35 cellular contexts compared by ENCODE assay signal in the genomic region with DNA sequence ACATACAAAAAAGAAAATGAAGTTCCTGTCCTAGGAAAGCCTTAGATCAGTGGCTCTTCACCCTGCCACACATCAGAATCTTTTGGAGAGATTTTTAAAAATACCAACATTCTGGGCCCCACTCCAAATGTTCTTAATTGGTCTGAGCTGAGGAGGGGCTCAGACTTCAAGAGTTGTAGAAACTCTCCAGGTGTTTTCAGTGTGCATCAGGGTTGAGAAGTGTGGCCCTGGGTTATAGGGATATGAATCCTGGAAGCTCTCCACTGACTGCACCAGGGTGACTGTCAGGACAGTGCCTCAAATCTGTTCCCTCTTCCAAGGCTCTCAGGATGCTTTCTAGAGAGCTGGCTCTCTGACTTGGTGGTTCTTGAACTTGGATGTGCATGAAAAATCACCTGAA. TPM values are rescaled to one million over a fixed set of nuclear protein-coding genes. Genes with fewer than 3 reads are reported as not detected.
"Had no signal": no experiment of that assay in that cellular context is flagged by ENCODE, and none has a peak within 500 bp of the region (broad histone marks: within the 10 kb centered on the region; RNA-seq: fewer than 3 reads in every experiment).

No MANE protein-coding gene starts in this region.

- H3K27me3 Mint-ChIP-seq: activated CD4-positive, alpha-beta T cell treated with anti-CD3 and anti-CD28 coated beads, Interleukin-2, amount 10 ng/mL, durations not matched to agents 24 days and 14 days; activated CD8-positive, alpha-beta T cell treated with anti-CD3 and anti-CD28 coated beads for 36 hours; activated naive CD4-positive, alpha-beta T cell treated with anti-CD3 and anti-CD28 coated beads, Interleukin-2, amount 50 U/mL, for 24 hours; activated naive CD8-positive, alpha-beta T cell treated with anti-CD3 and anti-CD28 coated beads, Interleukin-2, amount 10 ng/mL, durations not matched to agents 7 days and 5 days; brain had no signal

- H3K4me1 Mint-ChIP-seq: activated naive CD4-positive, alpha-beta T cell treated with anti-CD3 and anti-CD28 coated beads, Interleukin-2, amount 50 U/mL, for 24 hours; activated naive CD8-positive, alpha-beta T cell treated with anti-CD3 and anti-CD28 coated beads, Interleukin-2, amount 10 ng/mL, durations not matched to agents 7 days and 5 days had no signal

- DNase-seq: activated CD4-positive, alpha-beta T cell treated with anti-CD3 and anti-CD28 coated beads, Interleukin-2, amount 10 ng/mL, durations not matched to agents 24 days and 14 days; activated CD4-positive, alpha-beta T cell treated with anti-CD3 and anti-CD28 coated beads, Interleukin-2, amount 50 U/mL, for 4 hours; activated CD8-positive, alpha-beta T cell treated with anti-CD3 and anti-CD28 coated beads for 36 hours; activated gamma-delta T cell; activated naive CD4-positive, alpha-beta T cell treated with Interleukin-2 at 50 U/mL for 16 hours; activated naive CD8-positive, alpha-beta T cell treated with anti-CD3 and anti-CD28 coated beads, Interleukin-2, amount 10 ng/mL, durations not matched to agents 7 days and 5 days; activated T-cell treated with anti-CD3 and anti-CD28 coated beads, Interleukin-2, amount 50 U/mL, for 1 hour; activated T-cell treated with anti-CD3 and anti-CD28 coated beads, Interleukin-2, amount 50 U/mL, for 72 hours; amygdala; caudate nucleus; cerebellar nuclear complex; Kasumi-1; KG1; MG63; NCI-H1092; NCI-H1417; NCI-H146; NCI-H187; NCI-H2029 treated with DMSO at 0.1 percent for 48 hours; NCI-H2107; NCI-H345; NCI-H524 treated with DMSO at 0.1 percent for 48 hours; SHP77 treated with DMSO at 0.1 percent for 48 hours; SK-N-SH had no signal

- H3K4me3 Mint-ChIP-seq: activated CD4-positive, alpha-beta T cell treated with anti-CD3 and anti-CD28 coated beads, Interleukin-2, amount 10 ng/mL, durations not matched to agents 24 days and 14 days; activated CD8-positive, alpha-beta T cell treated with anti-CD3 and anti-CD28 coated beads for 36 hours; activated naive CD4-positive, alpha-beta T cell treated with anti-CD3 and anti-CD28 coated beads, Interleukin-2, amount 50 U/mL, for 24 hours; activated naive CD8-positive, alpha-beta T cell treated with anti-CD3 and anti-CD28 coated beads, Interleukin-2, amount 10 ng/mL, durations not matched to agents 7 days and 5 days; activated T-cell treated with anti-CD3 and anti-CD28 coated beads, Interleukin-2, amount 50 U/mL, for 72 hours; brain; T-helper 1 cell treated with Interleukin-12 subunit alpha and Interleukin-12 subunit beta and Interleukin-4 antibody, amounts not matched to agents 30 μg/mL and 1 μg/mL, for 36 hours; T-helper 2 cell treated with Interferon-gamma antibody and Interleukin-4, amounts not matched to agents 5 μg/mL and 100 μg/mL, for 36 hours had no signal

- H3K36me3 Mint-ChIP-seq: activated naive CD4-positive, alpha-beta T cell treated with anti-CD3 and anti-CD28 coated beads, Interleukin-2, amount 50 U/mL, for 24 hours; activated naive CD8-positive, alpha-beta T cell treated with anti-CD3 and anti-CD28 coated beads, Interleukin-2, amount 10 ng/mL, durations not matched to agents 7 days and 5 days; brain had no signal

- H3K4me3 ChIP-seq: MG63, SJSA1 had no signal

- H3K9me3 ChIP-seq: MG63, SJSA1, SK-N-SH had no signal

- H3K27ac Mint-ChIP-seq: activated CD4-positive, alpha-beta T cell treated with anti-CD3 and anti-CD28 coated beads, Interleukin-2, amount 10 ng/mL, durations not matched to agents 24 days and 14 days; activated CD8-positive, alpha-beta T cell treated with anti-CD3 and anti-CD28 coated beads for 36 hours; activated naive CD4-positive, alpha-beta T cell treated with anti-CD3 and anti-CD28 coated beads, Interleukin-2, amount 50 U/mL, for 24 hours; activated naive CD8-positive, alpha-beta T cell treated with anti-CD3 and anti-CD28 coated beads, Interleukin-2, amount 10 ng/mL, durations not matched to agents 7 days and 5 days; activated T-cell treated with anti-CD3 and anti-CD28 coated beads, Interleukin-2, amount 50 U/mL, for 72 hours; activated T-helper 2 cell treated with anti-CD3 and anti-CD28 coated beads, Interferon-gamma antibody, Interleukin-2, Interleukin-4, amounts not matched to agents 10 μg/mL and 5 μg/mL and 100 μg/mL, durations not matched to agents 14 hours and 24 hours and 36 hours; T-helper 1 cell treated with Interleukin-12 subunit alpha and Interleukin-12 subunit beta and Interleukin-4 antibody, amounts not matched to agents 30 μg/mL and 1 μg/mL, for 36 hours; T-helper 2 cell treated with Interferon-gamma antibody and Interleukin-4, amounts not matched to agents 5 μg/mL and 100 μg/mL, for 36 hours had no signal

- H3K9me3 Mint-ChIP-seq: activated CD4-positive, alpha-beta T cell treated with anti-CD3 and anti-CD28 coated beads, Interleukin-2, amount 10 ng/mL, durations not matched to agents 24 days and 14 days; activated CD8-positive, alpha-beta T cell treated with anti-CD3 and anti-CD28 coated beads for 36 hours; activated naive CD4-positive, alpha-beta T cell treated with anti-CD3 and anti-CD28 coated beads, Interleukin-2, amount 50 U/mL, for 24 hours; activated naive CD8-positive, alpha-beta T cell treated with anti-CD3 and anti-CD28 coated beads, Interleukin-2, amount 10 ng/mL, durations not matched to agents 7 days and 5 days; activated T-cell treated with anti-CD3 and anti-CD28 coated beads, Interleukin-2, amount 50 U/mL, for 72 hours; activated T-helper 2 cell treated with anti-CD3 and anti-CD28 coated beads, Interferon-gamma antibody, Interleukin-2, Interleukin-4, amounts not matched to agents 10 μg/mL and 5 μg/mL and 100 μg/mL, durations not matched to agents 14 hours and 24 hours and 36 hours; brain; T-helper 1 cell treated with Interleukin-12 subunit alpha and Interleukin-12 subunit beta and Interleukin-4 antibody, amounts not matched to agents 30 μg/mL and 1 μg/mL, for 36 hours; T-helper 2 cell treated with Interferon-gamma antibody and Interleukin-4, amounts not matched to agents 5 μg/mL and 100 μg/mL, for 36 hours had no signal

- H3K27ac ChIP-seq: SJSA1 had no signal

- H3K27me3 ChIP-seq: MG63, SJSA1 had no signal

- ATAC-seq: activated CD8-positive, alpha-beta T cell treated with anti-CD3 and anti-CD28 coated beads for 36 hours; activated T-cell treated with anti-CD3 and anti-CD28 coated beads, Interleukin-2, amount 50 U/mL, for 72 hours; Panc1 had no signal

RNA-seq across cellular contexts. Expression of a gene that starts 5.5 kb away (rescaled TPM):
- total RNA-seq: bronchial epithelial cell had no signal

RNA-seq across cellular contexts. Expression of a gene that starts 31.8 kb away (rescaled TPM):
- total RNA-seq: activated CD4-positive, alpha-beta T cell treated with anti-CD3 and anti-CD28 coated beads, Interleukin-2, amount 10 ng/mL, durations not matched to agents 24 days and 14 days; activated CD8-positive, alpha-beta memory T cell treated with anti-CD3 and anti-CD28 coated beads for 36 hours; activated CD8-positive, alpha-beta T cell treated with anti-CD3 and anti-CD28 coated beads for 36 hours; activated naive CD8-positive, alpha-beta T cell treated with anti-CD3 and anti-CD28 coated beads, Interleukin-2, amount 10 ng/mL, durations not matched to agents 7 days and 5 days; activated T-cell treated with anti-CD3 and anti-CD28 coated beads, Interleukin-2, amount 50 U/mL, for 72 hours; activated T-helper 2 cell treated with anti-CD3 and anti-CD28 coated beads, Interferon-gamma antibody, Interleukin-2, Interleukin-4, amounts not matched to agents 10 μg/mL and 5 μg/mL and 100 μg/mL, durations not matched to agents 14 hours and 24 hours and 36 hours; bronchial epithelial cell; NCI-H460 had no signal

RNA-seq across cellular contexts. Expression of a gene that starts 56.7 kb away (rescaled TPM):
- total RNA-seq: activated CD4-positive, alpha-beta T cell treated with anti-CD3 and anti-CD28 coated beads, Interleukin-2, amount 10 ng/mL, durations not matched to agents 24 days and 14 days; activated CD8-positive, alpha-beta memory T cell treated with anti-CD3 and anti-CD28 coated beads for 36 hours; activated CD8-positive, alpha-beta T cell treated with anti-CD3 and anti-CD28 coated beads for 36 hours; activated naive CD8-positive, alpha-beta T cell treated with anti-CD3 and anti-CD28 coated beads, Interleukin-2, amount 10 ng/mL, durations not matched to agents 7 days and 5 days; activated T-cell treated with anti-CD3 and anti-CD28 coated beads, Interleukin-2, amount 50 U/mL, for 72 hours; activated T-helper 2 cell treated with anti-CD3 and anti-CD28 coated beads, Interferon-gamma antibody, Interleukin-2, Interleukin-4, amounts not matched to agents 10 μg/mL and 5 μg/mL and 100 μg/mL, durations not matched to agents 14 hours and 24 hours and 36 hours; bronchial epithelial cell; NCI-H460; RPMI7951 had no signal

RNA-seq across cellular contexts. Expression of a gene that starts 56.8 kb away (rescaled TPM):
- total RNA-seq: activated CD4-positive, alpha-beta T cell treated with anti-CD3 and anti-CD28 coated beads, Interleukin-2, amount 10 ng/mL, durations not matched to agents 24 days and 14 days; activated CD8-positive, alpha-beta memory T cell treated with anti-CD3 and anti-CD28 coated beads for 36 hours; activated CD8-positive, alpha-beta T cell treated with anti-CD3 and anti-CD28 coated beads for 36 hours; activated naive CD8-positive, alpha-beta T cell treated with anti-CD3 and anti-CD28 coated beads, Interleukin-2, amount 10 ng/mL, durations not matched to agents 7 days and 5 days; activated T-cell treated with anti-CD3 and anti-CD28 coated beads, Interleukin-2, amount 50 U/mL, for 72 hours; activated T-helper 2 cell treated with anti-CD3 and anti-CD28 coated beads, Interferon-gamma antibody, Interleukin-2, Interleukin-4, amounts not matched to agents 10 μg/mL and 5 μg/mL and 100 μg/mL, durations not matched to agents 14 hours and 24 hours and 36 hours; bronchial epithelial cell; NCI-H460; RPMI7951; SJSA1 had no signal
